18 cellular contexts compared by ENCODE assay signal in genomic region chr9:134960701-134961181, GRCh38. TPM values are rescaled to one million over a fixed set of nuclear protein-coding genes. Genes with fewer than 3 reads are reported as not detected.
DNase-seq lines count a peak whose midpoint lies in the region; ATAC-seq and TF ChIP-seq lines count a peak whose summit lies in the region.
"Had no signal": no experiment of that assay in that cellular context is flagged by ENCODE, and none has a peak within 500 bp of the region (broad histone marks: within the 10 kb centered on the region; RNA-seq: fewer than 3 reads in every experiment).

No MANE protein-coding gene starts in this region.

- H3K4me3 ChIP-seq in right atrium auricular region (no peak overlapping the region), ovary (no peak overlapping the region), upper lobe of right lung (no peak overlapping the region), thyroid gland (replicated peaks in 1 of 3) (no peak overlapping the region)
- H3K4me3 ChIP-seq: A549; BLaER1 treated with 17β-estradiol and CSF1 and Interleukin-3, amounts not matched to agents 10 nM and 100 nM; HAP-1 had no signal

- H3K36me3 ChIP-seq in right atrium auricular region (no peaks in the 10 kb centered on the region), ovary (no peaks in the 10 kb centered on the region), upper lobe of right lung (no peaks in the 10 kb centered on the region), thyroid gland (no peaks in the 10 kb centered on the region)
- H3K36me3 ChIP-seq: BLaER1 treated with 17β-estradiol and CSF1 and Interleukin-3, amounts not matched to agents 10 nM and 100 nM; HAP-1 had no signal

- ATAC-seq in left ventricle myocardium superior (peak; percentile 61), upper lobe of right lung (no peak), HG03342 (IDR thresholded peaks at IDR 0.05; ENCODE audit: unreplicated experiment) (no peak), HG03139 (IDR thresholded peaks at IDR 0.05; ENCODE audit: unreplicated experiment) (no peak)

- TF ChIP-seq POLR2A in ovary (IDR thresholded peaks at IDR 0.05) = no peak
- no peak for TF ChIP-seq POLR2A in thyroid gland (IDR thresholded peaks at IDR 0.05)

- intact Hi-C loops in cardiac septum (cut with DNase I) = no loop called here
- intact Hi-C loops in left ventricle myocardium superior (cut with micrococcal nuclease) = no loop called here
- intact Hi-C loops in ovary (cut with DNase I) = no loop called here
- intact Hi-C loops in upper lobe of right lung (cut with DNase I) = no loop called here
- intact Hi-C loops in thyroid gland (cut with DNase I) = no loop called here

- H3K27me3 ChIP-seq in right atrium auricular region (no peaks in the 10 kb centered on the region), ovary (no peaks in the 10 kb centered on the region), upper lobe of right lung (no peaks in the 10 kb centered on the region), thyroid gland (no peaks in the 10 kb centered on the region)

- WGBS in ovary, 3 donors = 82 to 86% (median 86%) methylated on average over 15 of the region's 15 CpGs
- 76 to 93% methylated on average over 7 to 11 of the region's 15 CpGs for WGBS in thyroid gland, 2 donors

- peak; percentile 47 for DNase-seq in cardiac septum (ENCODE audit: low spot score)
- no peak for DNase-seq in right atrium auricular region (ENCODE audit: low spot score)
- no peak for DNase-seq in left ventricle myocardium superior
- peak in 3 of 5 donors; percentile 10 to 20 (median 12) for DNase-seq in ovary
- peak; percentile 40 for DNase-seq in upper lobe of right lung
- no peak for DNase-seq in thyroid gland
- DNase-seq: CD8-positive, alpha-beta memory T cell; DND-41; MV-4-11; NCI-H1417; NCI-H187 treated with DMSO at 0.1 percent for 48 hours; NCI-H69 had no signal

- TF ChIP-seq EP300 in ovary (IDR thresholded peaks at IDR 0.05) = no peak

- no peaks in the 10 kb centered on the region for H3K9me3 ChIP-seq in right atrium auricular region
- no peaks in the 10 kb centered on the region for H3K9me3 ChIP-seq in ovary
- no peaks in the 10 kb centered on the region for H3K9me3 ChIP-seq in upper lobe of right lung
- no peaks in the 10 kb centered on the region for H3K9me3 ChIP-seq in thyroid gland
- H3K9me3 ChIP-seq: A549, HAP-1 had no signal

- no peak for TF ChIP-seq CTCF in right atrium auricular region (IDR thresholded peaks at IDR 0.05)
- no peak for TF ChIP-seq CTCF in ovary (IDR thresholded peaks at IDR 0.05)
- TF ChIP-seq CTCF in upper lobe of right lung (IDR thresholded peaks at IDR 0.05) = no peak
- no peak for TF ChIP-seq CTCF in thyroid gland (IDR thresholded peaks at IDR 0.05)

- H3K27ac ChIP-seq in right atrium auricular region = no peak overlapping the region
- H3K27ac ChIP-seq in ovary = no peak overlapping the region
- H3K27ac ChIP-seq in upper lobe of right lung = no peak overlapping the region
- no peak overlapping the region for H3K27ac ChIP-seq in thyroid gland
- H3K27ac ChIP-seq: A549; BLaER1 treated with 17β-estradiol and CSF1 and Interleukin-3, amounts not matched to agents 10 nM and 100 nM had no signal

- H3K4me1 ChIP-seq in right atrium auricular region (peaks cover 0 to 14% of the 10 kb centered on the region in 2 donors), ovary (ENCODE audit: insufficient read depth) (peaks cover 3% of the 10 kb centered on the region), upper lobe of right lung (peaks cover 4% of the 10 kb centered on the region), thyroid gland (peaks cover 7 to 9% of the 10 kb centered on the region in 2 donors)
- H3K4me1 ChIP-seq: A549, HAP-1 had no signal

RNA-seq across cellular contexts. Expression of gene FCN1, which starts 43.0 kb away (rescaled TPM):
- 5.3 TPM for total RNA-seq in cardiac septum
- 1 to 10 TPM in 1 of 2 donors, under 1 TPM in 1; 0.63 to 2.1 TPM for total RNA-seq in right atrium auricular region
- total RNA-seq in left ventricle myocardium superior = 5.7 TPM
- 1 to 10 TPM in 3 of 7 donors, under 1 TPM in 2, not detected in 2; 0.43 to 5.0 (median 1.9) TPM for total RNA-seq in ovary
- polyA plus RNA-seq in ovary = 1 to 10 TPM; 1.4 to 3.5 TPM
- 63.0 TPM for total RNA-seq in upper lobe of right lung
- total RNA-seq in thyroid gland = 1 to 10 TPM in 2 of 4 donors, under 1 TPM in 1, not detected in 1; 0.10 to 2.3 (median 1.1) TPM
- total RNA-seq: RPMI7951 had no signal
- polyA plus RNA-seq: A549; CD8-positive, alpha-beta memory T cell had no signal

Comparison
In these comparisons a context has a peak if more than half of its experiments do, and no peak if none do; other contexts are left out.
1. DNase-seq: peak in cardiac septum (single experiment), ovary (3 of 5) and upper lobe of right lung (single experiment); none in right atrium auricular region (single experiment), left ventricle myocardium superior (single experiment) and thyroid gland (0 of 2).